ENCODE assay signal across 8 cellular contexts in genomic region chr22:37242395-37242918, GRCh38. TPM values are rescaled to one million over a fixed set of nuclear protein-coding genes. Genes with fewer than 3 reads are reported as not detected.
A peak's percentile ranks its signal among the peaks of the same experiment; 100 is the strongest.
DNase-seq lines count a peak whose midpoint lies in the region; ATAC-seq and TF ChIP-seq lines count a peak whose summit lies in the region.

No MANE protein-coding gene starts in this region.

- no peaks in the 10 kb centered on the region for H3K9me3 ChIP-seq in CD4-positive, alpha-beta T cell (ENCODE audit: control insufficient read depth, low read length)

- POLR2A ChIA-PET in CD4-positive, alpha-beta T cell (lab: Charles Lee) = interaction anchor here (0.6 to 10.5 kb wide), 24 partner anchors 8 to 466 kb away, joined by 3 to 281 read pairs (median 10); partner anchors contain the start of genes CYTH4, GGA1, IFT27 and IL2RB

- no peaks in the 10 kb centered on the region for H3K27me3 ChIP-seq in CD4-positive, alpha-beta T cell (ENCODE audit: control insufficient read depth, insufficient read depth, low read length)

- peak overlapping the region; percentile 8 for H3K4me3 ChIP-seq in urinary bladder (ENCODE audit: low read depth, low read length)

- no peaks in the 10 kb centered on the region for H3K36me3 ChIP-seq in urinary bladder (ENCODE audit: insufficient read depth)

- WGBS in urinary bladder = 48% methylated on average over 16 of the region's 16 CpGs

- peaks cover 66% of the 10 kb centered on the region for H3K36me3 Mint-ChIP-seq in CD4-positive, alpha-beta T cell (ENCODE audit: low read depth)
- peaks cover 10% of the 10 kb centered on the region for H3K36me3 Mint-ChIP-seq in IgD-negative memory B cell
- H3K36me3 Mint-ChIP-seq in chondrocyte (ENCODE audit: low read depth) = no peaks in the 10 kb centered on the region
- no peaks in the 10 kb centered on the region for H3K36me3 Mint-ChIP-seq in nephron progenitor cell (ENCODE audit: low read depth)
- H3K36me3 Mint-ChIP-seq in glutamatergic neuron (ENCODE audit: unreplicated experiment) = no peaks in the 10 kb centered on the region

- H3K4me1 Mint-ChIP-seq in CD4-positive, alpha-beta T cell (ENCODE audit: low read depth) = peaks cover 76% of the 10 kb centered on the region
- peaks cover 34 to 57% (median 54%) of the 10 kb centered on the region in 3 donors for H3K4me1 Mint-ChIP-seq in IgD-negative memory B cell
- peaks cover 6% of the 10 kb centered on the region for H3K4me1 Mint-ChIP-seq in chondrocyte (ENCODE audit: low read depth)
- H3K4me1 Mint-ChIP-seq in nephron progenitor cell = peaks cover 40% of the 10 kb centered on the region
- H3K4me1 Mint-ChIP-seq in glutamatergic neuron (ENCODE audit: low read depth, unreplicated experiment) = peaks cover 10% of the 10 kb centered on the region

- TF ChIP-seq CTCF in CD4-positive, alpha-beta T cell (IDR thresholded peaks at IDR 0.05) = no peak
- TF ChIP-seq CTCF in chondrocyte (IDR thresholded peaks at IDR 0.05) = no peak
- no peak for TF ChIP-seq CTCF in nephron progenitor cell (IDR thresholded peaks at IDR 0.05)
- TF ChIP-seq CTCF in glutamatergic neuron (IDR thresholded peaks at IDR 0.05; ENCODE audit: partially characterized antibody, unreplicated experiment) = no peak

- no peaks in the 10 kb centered on the region for H3K9me3 Mint-ChIP-seq in CD4-positive, alpha-beta T cell
- H3K9me3 Mint-ChIP-seq in IgD-negative memory B cell = no peaks in the 10 kb centered on the region
- H3K9me3 Mint-ChIP-seq in chondrocyte (ENCODE audit: low read depth) = no peaks in the 10 kb centered on the region
- no peaks in the 10 kb centered on the region for H3K9me3 Mint-ChIP-seq in nephron progenitor cell
- peaks cover 4% of the 10 kb centered on the region for H3K9me3 Mint-ChIP-seq in glutamatergic neuron (ENCODE audit: unreplicated experiment)

- peak; percentile 67 for ATAC-seq in CD4-positive, alpha-beta T cell (ENCODE audit: poor library complexity)
- ATAC-seq in GM21390 (IDR thresholded peaks at IDR 0.05; ENCODE audit: unreplicated experiment) = peak; percentile 56

- peak overlapping the region; percentile 96 for H3K27ac ChIP-seq in CD4-positive, alpha-beta T cell (ENCODE audit: low read depth, low read length)
- no peak overlapping the region for H3K27ac ChIP-seq in urinary bladder (ENCODE audit: low read depth)

- intact Hi-C loops in CD4-positive, alpha-beta T cell (cut with DNase I, micrococcal nuclease) = loop anchor here (1.0 kb wide), 2 partner anchors 12 to 19 kb away; no protein-coding TSS in a partner anchor

- peak overlapping the region; percentile 97 for H3K27ac Mint-ChIP-seq in CD4-positive, alpha-beta T cell
- peak overlapping the region; percentile 90 to 96 (median 93) for H3K27ac Mint-ChIP-seq in IgD-negative memory B cell
- no peak overlapping the region for H3K27ac Mint-ChIP-seq in chondrocyte (ENCODE audit: unreplicated experiment)
- H3K27ac Mint-ChIP-seq in nephron progenitor cell = peak overlapping the region; percentile 51
- no peak overlapping the region for H3K27ac Mint-ChIP-seq in glutamatergic neuron (ENCODE audit: unreplicated experiment)

- no peaks in the 10 kb centered on the region for H3K27me3 Mint-ChIP-seq in CD4-positive, alpha-beta T cell
- H3K27me3 Mint-ChIP-seq in IgD-negative memory B cell (no peaks in the 10 kb centered on the region), chondrocyte (ENCODE audit: low read depth) (peaks cover 20% of the 10 kb centered on the region), nephron progenitor cell (ENCODE audit: low read depth, poor library complexity) (peaks cover 4% of the 10 kb centered on the region), glutamatergic neuron (ENCODE audit: unreplicated experiment) (peaks cover under 1% of the 10 kb centered on the region)

- peak overlapping the region; percentile 95 for H3K4me3 Mint-ChIP-seq in CD4-positive, alpha-beta T cell
- H3K4me3 Mint-ChIP-seq in IgD-negative memory B cell (peak overlapping the region; percentile 90 to 94 (median 93)), chondrocyte (ENCODE audit: unreplicated experiment) (no peak overlapping the region), nephron progenitor cell (no peak overlapping the region), glutamatergic neuron (ENCODE audit: unreplicated experiment) (no peak overlapping the region)

- CTCF ChIA-PET in CD4-positive, alpha-beta T cell (lab: Charles Lee) = interaction anchor here (1.0 to 9.8 kb wide), 8 partner anchors 12 to 365 kb away, joined by 3 to 139 read pairs (median 4); no protein-coding TSS in a partner anchor

- peak; percentile 63 to 89 (median 85) for DNase-seq in CD4-positive, alpha-beta T cell
- peak; percentile 85 for DNase-seq in activated CD4-positive, CD25-positive, alpha-beta regulatory T cell treated with anti-CD3 and anti-CD28 coated beads, Interleukin-2, amount 50 U/mL, for 16 hours (ENCODE audit: low read depth, low spot score)
- DNase-seq in chondrocyte (ENCODE audit: low spot score) (peak; percentile 68), nephron progenitor cell (no peak), glutamatergic neuron (no peak)

- no peaks in the 10 kb centered on the region for H3K4me1 ChIP-seq in urinary bladder (ENCODE audit: insufficient read depth)

RNA-seq across cellular contexts. Expression of gene RAC2, which starts 1.6 kb away (rescaled TPM):
- 100 to 1,000 TPM; 174 to 180 TPM for total RNA-seq in CD4-positive, alpha-beta T cell
- 1,067 TPM for polyA plus RNA-seq in IgD-negative memory B cell
- total RNA-seq in chondrocyte = 0.20 TPM in 1 of 3 replicates, not detected in the others
- 3.2 TPM for total RNA-seq in urinary bladder
- polyA plus RNA-seq in urinary bladder = 17.4 TPM
- not detected for total RNA-seq in glutamatergic neuron (ENCODE audit: unreplicated experiment)

RNA-seq across cellular contexts. Expression of gene SSTR3, which starts 30.2 kb away (rescaled TPM):
- 1 to 10 TPM; 1.9 to 2.1 TPM for total RNA-seq in CD4-positive, alpha-beta T cell
- polyA plus RNA-seq in IgD-negative memory B cell (0.95 TPM), urinary bladder (not detected)
- total RNA-seq in chondrocyte (not detected in 3 replicates), urinary bladder (not detected), glutamatergic neuron (ENCODE audit: unreplicated experiment) (not detected)

RNA-seq across cellular contexts. Expression of gene CYTH4, which starts 39.9 kb away (rescaled TPM):
- 100 to 1,000 TPM; 134 to 138 TPM for total RNA-seq in CD4-positive, alpha-beta T cell
- 70.8 TPM for polyA plus RNA-seq in IgD-negative memory B cell
- total RNA-seq in chondrocyte = not detected in 3 replicates
- 10.8 TPM for total RNA-seq in urinary bladder
- 5.2 TPM for polyA plus RNA-seq in urinary bladder
- not detected for total RNA-seq in glutamatergic neuron (ENCODE audit: unreplicated experiment)

RNA-seq across cellular contexts. Expression of gene C1QTNF6, which starts 54.4 kb away (rescaled TPM):
- 10 to 100 TPM; 11.9 to 12.1 TPM for total RNA-seq in CD4-positive, alpha-beta T cell
- 1.0 TPM for polyA plus RNA-seq in IgD-negative memory B cell
- 11.3 to 27.7 TPM (median 14.6 TPM) in 3 replicates for total RNA-seq in chondrocyte
- total RNA-seq in urinary bladder = 11.6 TPM
- 6.9 TPM for polyA plus RNA-seq in urinary bladder
- 3.3 TPM for total RNA-seq in glutamatergic neuron (ENCODE audit: unreplicated experiment)

Comparison
In these comparisons a context has a peak if more than half of its experiments do, and no peak if none do; other contexts are left out.
1. DNase-seq: peak in CD4-positive, alpha-beta T cell (10 of 10), activated CD4-positive, CD25-positive, alpha-beta regulatory T cell treated with anti-CD3 and anti-CD28 coated beads, Interleukin-2, amount 50 U/mL, for 16 hours (single experiment) and chondrocyte (single experiment); none in nephron progenitor cell (single experiment) and glutamatergic neuron (single experiment).
2. H3K27ac Mint-ChIP-seq: peak in CD4-positive, alpha-beta T cell (single experiment), IgD-negative memory B cell (3 of 3) and nephron progenitor cell (single experiment); none in chondrocyte (single experiment) and glutamatergic neuron (single experiment).
3. H3K4me3 Mint-ChIP-seq: peak in CD4-positive, alpha-beta T cell (single experiment) and IgD-negative memory B cell (4 of 4); none in chondrocyte (single experiment), nephron progenitor cell (single experiment) and glutamatergic neuron (single experiment).
4. RNA of gene RAC2, which starts 1.6 kb away (total RNA-seq): 174 to 180 TPM in CD4-positive, alpha-beta T cell; 3.2 TPM in urinary bladder (single experiment), not detected in glutamatergic neuron (single experiment) and 0.20 TPM in chondrocyte; every median in the first group is over 10 times any median in the second.